Comparison of ENCODE assay signal across 8 cellular contexts in the genomic region with DNA sequence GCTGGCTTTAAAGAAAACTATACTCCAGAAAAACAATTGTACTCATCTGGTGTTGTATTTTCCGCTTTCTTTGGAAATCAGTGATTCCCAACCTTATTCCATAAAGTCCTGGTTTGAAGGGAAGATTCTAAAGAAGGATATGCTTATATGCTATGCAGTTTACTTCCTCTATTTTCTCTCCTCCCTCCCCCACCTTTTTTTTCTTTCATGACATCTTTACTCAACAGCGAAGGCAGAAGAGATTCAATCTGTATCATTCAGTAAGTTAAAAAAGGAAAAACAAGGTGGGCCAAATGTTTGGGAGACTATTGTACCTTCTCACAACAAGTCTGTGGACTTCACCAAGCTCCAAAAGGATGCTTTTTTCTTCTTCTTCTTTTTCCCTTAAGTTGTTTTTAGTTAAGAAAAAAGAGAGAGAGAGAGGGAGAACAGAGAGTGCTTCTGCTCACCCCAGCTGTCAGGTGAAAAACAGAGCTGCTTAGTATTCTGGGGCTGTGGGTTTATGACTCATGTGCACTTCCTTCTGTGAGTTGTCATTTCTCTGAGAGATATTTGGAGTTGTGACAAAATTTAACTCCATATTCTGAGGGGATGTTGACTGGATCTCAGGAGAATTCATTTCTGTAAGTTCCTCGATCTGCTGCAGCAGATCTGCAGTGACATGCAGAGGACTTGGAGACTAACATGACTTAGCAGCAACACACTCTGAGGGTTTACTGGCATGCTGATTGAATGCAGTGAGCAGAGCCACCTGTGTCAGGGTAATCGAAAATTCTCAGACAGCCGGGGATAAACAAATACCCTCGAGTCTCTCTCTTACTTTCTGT.
DNase-seq lines count a peak whose midpoint lies in the region; ATAC-seq, FAIRE-seq and TF ChIP-seq lines count a peak whose summit lies in the region.

No MANE protein-coding gene starts in this region.

- CTCF ChIA-PET in activated naive CD4-positive, alpha-beta T cell treated with anti-CD3 and anti-CD28 coated beads for 36 hours (lab: Charles Lee), result interaction anchor here (1.0 to 1.5 kb wide), 6 partner anchors 22 to 332 kb away, joined by 3 to 5 read pairs (median 3); no protein-coding TSS in a partner anchor

- no peak for FAIRE-seq in D721Med (lab: Jason Lieb, UNC)

- no peak for TF ChIP-seq CTCF in D721Med (IDR thresholded peaks at IDR 0.05; ENCODE audit: insufficient read depth, missing control alignments)

- peak overlapping the region; percentile 81 for H3K27ac Mint-ChIP-seq in activated naive CD4-positive, alpha-beta T cell treated with anti-CD3 and anti-CD28 coated beads for 36 hours

- peaks cover 42% of the 10 kb centered on the region for H3K4me1 Mint-ChIP-seq in activated naive CD4-positive, alpha-beta T cell treated with anti-CD3 and anti-CD28 coated beads for 36 hours (ENCODE audit: low read depth)

- H3K4me3 Mint-ChIP-seq in activated naive CD4-positive, alpha-beta T cell treated with anti-CD3 and anti-CD28 coated beads for 36 hours, result peak overlapping the region; percentile 51

- H3K9me3 Mint-ChIP-seq in activated naive CD4-positive, alpha-beta T cell treated with anti-CD3 and anti-CD28 coated beads for 36 hours, result no peaks in the 10 kb centered on the region

- H3K36me3 Mint-ChIP-seq in activated naive CD4-positive, alpha-beta T cell treated with anti-CD3 and anti-CD28 coated beads for 36 hours (ENCODE audit: low read depth), result no peaks in the 10 kb centered on the region

- DNase-seq in activated gamma-delta T cell treated with Interleukin-2 at 50 U/mL for 16 hours (peak; percentile 50), activated gamma-delta T cell (lab: John Stamatoyannopoulos, UW) (no peak), RPMI7951 (ENCODE audit: low read depth) (peak; percentile 86), inferior parietal cortex (ENCODE audit: extremely low spot score) (peak; percentile 38), D721Med (ENCODE audit: insufficient read length, low spot score) (no peak)
- peak; percentile 70 for DNase-seq in activated naive CD4-positive, alpha-beta T cell treated with anti-CD3 and anti-CD28 coated beads for 36 hours
- DNase-seq in stimulated activated CD8-positive, alpha-beta memory T cell treated with anti-CD3 and anti-CD28 coated beads, Interleukin-12 subunit alpha, Interleukin-12 subunit beta, amount 100 ng/mL, for 4 hours (ENCODE audit: low read depth), result peak; percentile 0

- ATAC-seq in HG03097 (IDR thresholded peaks at IDR 0.05; ENCODE audit: low FRiP score, unreplicated experiment), result peak; percentile 80

- intact Hi-C loops in activated naive CD4-positive, alpha-beta T cell treated with anti-CD3 and anti-CD28 coated beads for 36 hours (cut with micrococcal nuclease), result loop anchor here (1.0 to 2.0 kb wide), 13 partner anchors 23 to 691 kb away; a partner anchor contains a TSS

- H3K27me3 Mint-ChIP-seq in activated naive CD4-positive, alpha-beta T cell treated with anti-CD3 and anti-CD28 coated beads for 36 hours (ENCODE audit: low read depth), result no peaks in the 10 kb centered on the region

Comparison
In these comparisons a context has a peak if more than half of its experiments do, and no peak if none do; other contexts are left out.
1. DNase-seq: peak in activated gamma-delta T cell treated with Interleukin-2 at 50 U/mL for 16 hours (single experiment), RPMI7951 (single experiment), activated naive CD4-positive, alpha-beta T cell treated with anti-CD3 and anti-CD28 coated beads for 36 hours (single experiment), inferior parietal cortex (single experiment) and stimulated activated CD8-positive, alpha-beta memory T cell treated with anti-CD3 and anti-CD28 coated beads, Interleukin-12 subunit alpha, Interleukin-12 subunit beta, amount 100 ng/mL, for 4 hours (single experiment); none in activated gamma-delta T cell (single experiment) and D721Med (single experiment).